In the genomic region with DNA sequence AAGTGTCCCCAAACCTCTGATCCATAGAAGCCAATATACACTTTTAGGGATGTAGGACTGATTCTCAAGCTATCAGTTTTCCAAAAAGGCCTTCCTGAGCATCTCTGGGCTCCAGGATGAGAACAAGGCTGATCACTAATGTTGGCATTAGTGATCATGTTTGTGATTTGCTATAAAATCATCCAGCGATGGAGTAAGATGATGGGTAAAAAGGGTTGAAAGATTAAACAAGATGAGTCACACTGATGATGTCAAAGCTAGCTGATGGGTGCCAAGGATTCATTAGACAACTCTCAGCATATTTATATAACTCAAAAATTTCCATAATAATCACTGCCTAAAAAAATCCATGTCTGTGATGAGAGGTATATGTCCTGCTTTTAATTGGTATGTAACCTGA, we compare ENCODE assay signal across 1 cellular context.
A peak's percentile ranks its signal among the peaks of the same experiment; 100 is the strongest.
TF ChIP-seq lines count a peak whose summit lies in the region.

No MANE protein-coding gene starts in this region.

TF ChIP-seq in K562, 482 proteins besides CTCF, POLR2A, EP300 and RAD21 (continued from another document):
- TF ChIP-seq ZNF518B (CRISPR knock-in tag; IDR thresholded peaks at IDR 0.05) (0 out of 2 replicates have a peak, but pooled peaks have one; percentile 60), DEAF1 (CRISPR knock-in tag; IDR thresholded peaks at IDR 0.05) (peak; percentile 26; the same call in 1 of the 2 replicates), TEAD4 (IDR thresholded peaks at IDR 0.05; ENCODE audit: low read length) (no peak), TEAD4 (CRISPR knock-in tag; IDR thresholded peaks at IDR 0.05; ENCODE audit: borderline replicate concordance) (0 out of 2 replicates have a peak, but pooled peaks have one; percentile 29), FOSL1 (tag; conservative IDR thresholded peaks at IDR 0.05) (peak; percentile 42; the same call in 1 of the 2 replicates)
